ENCODE assay signal across 20 cellular contexts in genomic region chr12:65787056-65787855, GRCh38. TPM values are rescaled to one million over a fixed set of nuclear protein-coding genes. Genes with fewer than 3 reads are reported as not detected.
A peak's percentile ranks its signal among the peaks of the same experiment; 100 is the strongest.
DNase-seq lines count a peak whose midpoint lies in the region; ATAC-seq and TF ChIP-seq lines count a peak whose summit lies in the region.
"Had no signal": no experiment of that assay in that cellular context is flagged by ENCODE, and none has a peak within 500 bp of the region (broad histone marks: within the 10 kb centered on the region; RNA-seq: fewer than 3 reads in every experiment).

No MANE protein-coding gene starts in this region.

- H4K20me1 ChIP-seq in HCT116 (ENCODE audit: insufficient read depth) (no peaks in the 10 kb centered on the region), PC-3 (ENCODE audit: low read length) (no peaks in the 10 kb centered on the region)
- H4K20me1 ChIP-seq: BLaER1 treated with 17β-estradiol and CSF1 and Interleukin-3, amounts not matched to agents 10 nM and 100 nM had no signal

- H3K9ac ChIP-seq in HCT116 (ENCODE audit: low read length) (no peak overlapping the region), PC-3 (ENCODE audit: low read length) (no peak overlapping the region)
- H3K9ac ChIP-seq: BLaER1 treated with 17β-estradiol and CSF1 and Interleukin-3, amounts not matched to agents 10 nM and 100 nM; GM23248 had no signal

- peaks cover 0 to 10% of the 10 kb centered on the region in 2 experiments; a peak in 1 of 4 replicates for H3K4me1 ChIP-seq in HCT116 (ENCODE audit: control insufficient read depth in 1 of 2, insufficient read depth in 2 of 2, low read length in 2 of 2)
- no peaks in the 10 kb centered on the region for H3K4me1 ChIP-seq in PC-3 (ENCODE audit: insufficient read depth, low read length)
- no peaks in the 10 kb centered on the region for H3K4me1 ChIP-seq in aorta (ENCODE audit: control insufficient read depth in 1 of 2, insufficient read depth in 2 of 2, low read length in 2 of 2)
- H3K4me1 ChIP-seq in effector memory CD4-positive, alpha-beta T cell (ENCODE audit: control insufficient read depth, insufficient read depth, low read length, poor library complexity, severe bottlenecking) = no peaks in the 10 kb centered on the region
- H3K4me1 ChIP-seq: BLaER1 treated with 17β-estradiol and CSF1 and Interleukin-3, amounts not matched to agents 10 nM and 100 nM; SJSA1 had no signal

- no peak overlapping the region for H3K4me3 ChIP-seq in HCT116 (replicated peaks in 1 of 2; ENCODE audit: low read depth in 1 of 2, low read length in 2 of 2)
- H3K4me3 ChIP-seq in PC-3 (ENCODE audit: low read length) = no peak overlapping the region
- H3K4me3 ChIP-seq in skeletal muscle cell (ENCODE audit: low read depth, low read length) = no peak overlapping the region
- H3K4me3 ChIP-seq in aorta (ENCODE audit: low read length in 2 of 2) = no peak overlapping the region
- no peak overlapping the region for H3K4me3 ChIP-seq in effector memory CD4-positive, alpha-beta T cell (ENCODE audit: insufficient read depth, low read depth, low read length, poor library complexity, severe bottlenecking)
- H3K4me3 ChIP-seq: BLaER1 treated with 17β-estradiol and CSF1 and Interleukin-3, amounts not matched to agents 10 nM and 100 nM; GM23248; SJSA1 had no signal

- H3K27me3 ChIP-seq in HCT116 (ENCODE audit: insufficient read depth, low read length) = no peaks in the 10 kb centered on the region
- H3K27me3 ChIP-seq in PC-3 (ENCODE audit: low read length) = no peaks in the 10 kb centered on the region
- H3K27me3 ChIP-seq in aorta (ENCODE audit: control insufficient read depth in 1 of 2, insufficient read depth in 2 of 2, low read length in 1 of 2) = peaks cover 0 to 3% of the 10 kb centered on the region in 2 donors
- H3K27me3 ChIP-seq in effector memory CD4-positive, alpha-beta T cell (replicated peaks; ENCODE audit: control insufficient read depth, insufficient read depth, low read length, poor library complexity, severe bottlenecking) = no peaks in the 10 kb centered on the region
- H3K27me3 ChIP-seq: BLaER1 treated with 17β-estradiol and CSF1 and Interleukin-3, amounts not matched to agents 10 nM and 100 nM; SJSA1 had no signal

- RAD21 ChIA-PET in HCT116 (lab: Charles Lee; ENCODE audit: low non-redundant PET in 1 of 2, low total read pairs in 2 of 2, uncharacterized antibody in 2 of 2, unreplicated experiment in 2 of 2) = no interaction called here

- ATAC-seq in HCT116 (peak; percentile 11; the same call in 1 of the 2 replicates), PC-3 (0 out of 2 replicates have a peak, but pooled peaks have one; percentile 18), left cardiac atrium (peak; percentile 57 to 81), aorta (ENCODE audit: low FRiP score) (no peak)
- ATAC-seq: CD8-positive, alpha-beta T cell had no signal

- H3F3A ChIP-seq in PC-3 (ENCODE audit: low read length, unreplicated experiment) = no peaks in the 10 kb centered on the region

- no peak for TF ChIP-seq RAD21 in HCT116 (IDR thresholded peaks at IDR 0.05; ENCODE audit: low read depth)

- H2AFZ ChIP-seq in HCT116 (ENCODE audit: low read depth, low read length, poor library complexity, severe bottlenecking) (no peak overlapping the region), PC-3 (ENCODE audit: low read length) (no peak overlapping the region)
- H2AFZ ChIP-seq: GM23248 had no signal

- POLR2A ChIA-PET in HCT116 (lab: Charles Lee) (no interaction called here), PC-3 (lab: Charles Lee; ENCODE audit: unreplicated experiment) (no interaction called here)

- no peak overlapping the region for H3K27ac ChIP-seq in HCT116 (ENCODE audit: low read depth, low read length)
- no peak overlapping the region for H3K27ac ChIP-seq in PC-3 (ENCODE audit: low read length)
- H3K27ac ChIP-seq in aorta (ENCODE audit: low read depth in 1 of 2, low read length in 2 of 2) = no peak overlapping the region
- no peak overlapping the region for H3K27ac ChIP-seq in effector memory CD4-positive, alpha-beta T cell (ENCODE audit: insufficient read depth, low read length, poor library complexity, severe bottlenecking)
- H3K27ac ChIP-seq: BLaER1 treated with 17β-estradiol and CSF1 and Interleukin-3, amounts not matched to agents 10 nM and 100 nM; GM23248; SJSA1 had no signal

- WGBS in aorta, 2 donors = 96% methylated on average over 2 of the region's 2 CpGs

- H3K79me2 ChIP-seq in HCT116 (ENCODE audit: insufficient read depth, low read length) = no peaks in the 10 kb centered on the region
- H3K79me2 ChIP-seq in PC-3 (ENCODE audit: low read length) = no peaks in the 10 kb centered on the region

- TF ChIP-seq CTCF in HCT116 (IDR thresholded peaks at IDR 0.05 in 2 of 3, conservative IDR thresholded peaks at IDR 0.05 in 1 of 3; ENCODE audit: borderline replicate concordance in 1 of 3, insufficient read depth in 1 of 3, low read depth in 2 of 3, low read length in 2 of 3) (no peak), PC-3 (conservative IDR thresholded peaks at IDR 0.05; ENCODE audit: low read depth, low read length) (no peak)

- DNase-seq in HCT116 (ENCODE audit: low read depth, low spot score) (no peak), PC-3 (no peak), left cardiac atrium (peak; percentile 25), skeletal muscle cell (ENCODE audit: low read depth) (peak; percentile 18), aorta (no peak), Ammon's horn (ENCODE audit: low spot score) (no peak)
- DNase-seq in effector memory CD4-positive, alpha-beta T cell = no peak
- DNase-seq: Calu3; CD8-positive, alpha-beta T cell; GF-D8; GM23248; KBM-7; MV-4-11; NCI-H187; NCI-H2107; NCI-H510A treated with DMSO at 0.1 percent for 48 hours; NCI-H774 had no signal

- no peak for TF ChIP-seq POLR2A in HCT116 (IDR thresholded peaks at IDR 0.05; ENCODE audit: borderline replicate concordance, extremely low read depth, insufficient read depth, insufficient read length)

- CTCF ChIA-PET in HCT116 (lab: Charles Lee) = interaction anchor here (1.1 kb wide), 1 partner anchor 185 kb away, joined by 3 read pairs; no protein-coding TSS in a partner anchor
- CTCF ChIA-PET in PC-3 (lab: Charles Lee) = no interaction called here

- H3K4me2 ChIP-seq in HCT116 (ENCODE audit: low read length) (no peak overlapping the region), PC-3 (ENCODE audit: low read length) (no peak overlapping the region)
- H3K4me2 ChIP-seq: BLaER1 treated with 17β-estradiol and CSF1 and Interleukin-3, amounts not matched to agents 10 nM and 100 nM had no signal

- H3K9me3 ChIP-seq in HCT116 (ENCODE audit: control insufficient read depth in 1 of 2, insufficient read depth in 1 of 2, low read depth in 1 of 2, low read length in 2 of 2) = no peaks in the 10 kb centered on the region
- no peaks in the 10 kb centered on the region for H3K9me3 ChIP-seq in PC-3 (ENCODE audit: low read length)
- H3K9me3 ChIP-seq in aorta (ENCODE audit: control insufficient read depth, low read length) = peaks cover 2% of the 10 kb centered on the region
- H3K9me3 ChIP-seq in effector memory CD4-positive, alpha-beta T cell (ENCODE audit: control insufficient read depth, low read length) = no peaks in the 10 kb centered on the region
- H3K9me3 ChIP-seq: BLaER1 treated with 17β-estradiol and CSF1 and Interleukin-3, amounts not matched to agents 10 nM and 100 nM had no signal

- intact Hi-C loops in HCT116 (cut with micrococcal nuclease) (no loop called here), PC-3 (cut with micrococcal nuclease) (no loop called here), left cardiac atrium (cut with DNase I) (no loop called here), aorta (cut with DNase I) (no loop called here)

- H3K9me2 ChIP-seq in HCT116 (ENCODE audit: insufficient read depth) = no peaks in the 10 kb centered on the region
- H3K9me2 ChIP-seq in PC-3 (replicated peaks; ENCODE audit: low read length) = no peaks in the 10 kb centered on the region

- BruUV-seq in HCT116 (replicated peaks; lab: Mats Ljungman, UMichigan) (no TSS peak), PC-3 (replicated peaks; lab: Mats Ljungman, UMichigan) (no TSS peak)

- H3K36me3 ChIP-seq in HCT116 (ENCODE audit: control insufficient read depth in 1 of 2, insufficient read depth in 2 of 2, low read length in 2 of 2) = no peaks in the 10 kb centered on the region
- no peaks in the 10 kb centered on the region for H3K36me3 ChIP-seq in PC-3 (ENCODE audit: low read depth, low read length)
- H3K36me3 ChIP-seq in aorta (ENCODE audit: control insufficient read depth in 1 of 2, insufficient read depth in 2 of 2, low read length in 1 of 2) = no peaks in the 10 kb centered on the region
- H3K36me3 ChIP-seq in effector memory CD4-positive, alpha-beta T cell (ENCODE audit: control insufficient read depth, insufficient read depth, low read length) = no peaks in the 10 kb centered on the region
- H3K36me3 ChIP-seq: BLaER1 treated with 17β-estradiol and CSF1 and Interleukin-3, amounts not matched to agents 10 nM and 100 nM; SJSA1 had no signal

TF ChIP-seq in HCT116, 20 proteins besides CTCF, POLR2A, EP300 and RAD21:
- no peak for TF ChIP-seq EZH2 (IDR thresholded peaks at IDR 0.05)
- TF ChIP-seq CBX3 (IDR thresholded peaks at IDR 0.05; ENCODE audit: low read depth) = no peak
- no peak for TF ChIP-seq ATF3 (IDR thresholded peaks at IDR 0.05)
- no peak for TF ChIP-seq ZNF274 (IDR thresholded peaks at IDR 0.05; ENCODE audit: low read depth, low read length)
- no peak for TF ChIP-seq JUND (IDR thresholded peaks at IDR 0.05)
- no peak for TF ChIP-seq EZH2phosphoT487 (IDR thresholded peaks at IDR 0.05; ENCODE audit: borderline replicate concordance)
- TF ChIP-seq SP1 (IDR thresholded peaks at IDR 0.05; ENCODE audit: low read depth) = no peak
- TF ChIP-seq FOSL1 (IDR thresholded peaks at IDR 0.05; ENCODE audit: low read depth) = no peak
TF ChIP-seq in HCT116: peak in this region for 0.

RNA-seq across cellular contexts. Expression of gene HMGA2, which starts 37.0 kb away (rescaled TPM):
- total RNA-seq in HCT116 (2021; ENCODE audit: unreplicated experiment) (215 TPM), PC-3 (2014; rRNA removed) (159 and 171 TPM in 2 replicates), left cardiac atrium (under 1 TPM in 1 of 2 donors, not detected in 1; 0.18 TPM), aorta (under 1 TPM; 0.30 to 0.88 TPM)
- 53.9 and 72.1 TPM in 2 replicates for polyA plus RNA-seq in HCT116 (2012)
- under 1 TPM in 1 of 2 donors, not detected in 1; 0.18 TPM for polyA plus RNA-seq in aorta
- total RNA-seq: CD8-positive, alpha-beta T cell; OCI-LY7 had no signal

Comparison
In these comparisons a context has a peak if more than half of its experiments do, and no peak if none do; other contexts are left out.
1. DNase-seq: peak in left cardiac atrium (single experiment) and skeletal muscle cell (single experiment); none in HCT116 (single experiment), PC-3 (single experiment), aorta (0 of 2), effector memory CD4-positive, alpha-beta T cell (0 of 3) and Ammon's horn (single experiment).
2. RNA of gene HMGA2, which starts 37.0 kb away (total RNA-seq): 215 TPM in HCT116 (single experiment) and 159 to 171 TPM in PC-3; 0.30 to 0.88 TPM in aorta and 0.18 TPM in left cardiac atrium; every median in the first group is over 10 times any median in the second.